23 cellular contexts compared by ENCODE assay signal in the genomic region with DNA sequence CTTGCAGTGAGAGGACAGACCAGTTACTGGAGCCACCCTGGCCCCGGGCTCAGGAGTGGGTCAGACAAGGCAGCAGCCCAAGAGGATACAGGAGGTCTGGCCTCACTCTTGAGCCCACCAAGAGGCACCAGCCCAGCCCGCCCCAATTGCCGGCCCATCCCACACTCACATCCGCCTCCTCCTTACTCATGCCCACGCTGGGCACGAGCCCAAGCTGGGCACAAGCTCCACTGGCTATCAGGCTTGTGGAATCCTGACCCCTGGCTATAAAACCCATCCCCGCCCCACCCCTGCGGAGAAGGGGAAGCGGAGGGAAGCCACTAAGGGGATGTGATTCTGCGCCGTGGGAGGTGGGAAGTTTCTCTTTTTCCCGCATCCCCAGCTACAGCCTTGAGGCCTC. TPM values are rescaled to one million over a fixed set of nuclear protein-coding genes. Genes with fewer than 3 reads are reported as not detected.
DNase-seq lines count a peak whose midpoint lies in the region; ATAC-seq and TF ChIP-seq lines count a peak whose summit lies in the region.
"Had no signal": no experiment of that assay in that cellular context is flagged by ENCODE, and none has a peak within 500 bp of the region (broad histone marks: within the 10 kb centered on the region; RNA-seq: fewer than 3 reads in every experiment).

No MANE protein-coding gene starts in this region.

- intact Hi-C loops in dorsolateral prefrontal cortex (cut with DNase I): no loop called here
- intact Hi-C loops in stomach (cut with DNase I; ENCODE audit: low total_unique reads): no loop called here
- intact Hi-C loops in uterus (cut with DNase I; ENCODE audit: low total_unique reads): no loop called here

- TF ChIP-seq CTCF in dorsolateral prefrontal cortex (IDR thresholded peaks at IDR 0.05 in 54 of 56, conservative IDR thresholded peaks at IDR 0.05 in 2 of 56; ENCODE audit: low read depth in 1 of 56, partially characterized antibody in 56 of 56) (peak in 7 of 56 donors; percentile 11 to 47 (median 23)), stomach (IDR thresholded peaks at IDR 0.05) (no peak), uterus (IDR thresholded peaks at IDR 0.05) (no peak)

- H3K4me3 ChIP-seq in dorsolateral prefrontal cortex: peak overlapping the region in 1 of 59 donors; percentile 26
- no peak overlapping the region for H3K4me3 ChIP-seq in stomach
- H3K4me3 ChIP-seq in uterus: no peak overlapping the region
- H3K4me3 ChIP-seq: smooth muscle cell had no signal

- H3K4me1 ChIP-seq in stomach (peaks cover 0 to 85% (median 46%) of the 10 kb centered on the region in 4 donors), uterus (peaks cover 0 to 14% of the 10 kb centered on the region in 2 donors)
- H3K4me1 ChIP-seq: parathyroid adenoma had no signal

- ATAC-seq in GM18861 (IDR thresholded peaks at IDR 0.05; ENCODE audit: unreplicated experiment): no peak
- ATAC-seq: naive thymus-derived CD8-positive, alpha-beta T cell had no signal

- H3K36me3 ChIP-seq in stomach (no peaks in the 10 kb centered on the region), uterus (no peaks in the 10 kb centered on the region)

- TF ChIP-seq POLR2A in stomach (IDR thresholded peaks at IDR 0.05) (no peak), uterus (IDR thresholded peaks at IDR 0.05) (no peak)

- H3K27ac ChIP-seq in dorsolateral prefrontal cortex (peak overlapping the region; percentile 23 to 99 (median 95)), layer of hippocampus (ENCODE audit: low read depth, low read length) (peak overlapping the region; percentile 58), stomach (peak overlapping the region in 4 of 5 donors; percentile 33 to 89 (median 68)), uterus (no peak overlapping the region)
- H3K27ac ChIP-seq: parathyroid adenoma had no signal

- TF ChIP-seq EP300 in stomach (IDR thresholded peaks at IDR 0.05): no peak

- 72 to 87% (median 81%) methylated on average over 12 of the region's 12 CpGs for WGBS in stomach, 5 donors

- H3K9me3 ChIP-seq in stomach (no peaks in the 10 kb centered on the region), uterus (no peaks in the 10 kb centered on the region)

- DNase-seq in LoVo (ENCODE audit: low spot score) (peak; percentile 33), dorsolateral prefrontal cortex (peak in 3 of 10 donors; percentile 63 to 77 (median 71)), stomach (no peak), NCI-H2196 treated with DMSO at 0.1 percent for 48 hours (lab: John Stamatoyannopoulos, UW; ENCODE audit: unreplicated experiment) (no peak), uterus (no peak), dedifferentiated amniotic fluid mesenchymal stem cell (ENCODE audit: extremely low spot score) (no peak)
- DNase-seq: activated CD4-positive, alpha-beta T cell treated with anti-CD3 and anti-CD28 coated beads, Interleukin-2, amount 10 ng/mL, durations not matched to agents 7 days and 5 days; activated CD8-positive, alpha-beta memory T cell treated with anti-CD3 and anti-CD28 coated beads, Interleukin-2, amount 50 U/mL, for 48 hours; activated effector memory CD4-positive, alpha-beta T cell treated with Interleukin-2 at 50 U/mL for 16 hours; CD8-positive, alpha-beta memory T cell; central memory CD4-positive, alpha-beta T cell; effector CD8-positive, alpha-beta T cell; immature natural killer cell; Kasumi-1; naive thymus-derived CD8-positive, alpha-beta T cell; NCI-H1417 treated with DMSO at 0.1 percent for 48 hours; NCI-H526; stimulated activated CD4-positive, alpha-beta T cell treated with anti-CD3 and anti-CD28 coated beads, Interleukin-4, amount 100 ng/mL, for 4 hours; SW 1271 had no signal

- H3K27me3 ChIP-seq in dorsolateral prefrontal cortex (no peaks in the 10 kb centered on the region), layer of hippocampus (ENCODE audit: control insufficient read depth, insufficient read depth, low read length) (no peaks in the 10 kb centered on the region), stomach (peaks cover 0 to 6% (median 0%) of the 10 kb centered on the region in 3 donors), uterus (no peaks in the 10 kb centered on the region)

RNA-seq across cellular contexts. Expression of a gene that starts 25.9 kb away (rescaled TPM):
- 10 to 100 TPM; 54.5 to 98.2 (median 76.9) TPM for total RNA-seq in dorsolateral prefrontal cortex
- total RNA-seq in stomach: 10 to 100 TPM in 4 of 5 donors, 1 to 10 TPM in 1; 6.1 to 79.9 (median 28.3) TPM
- polyA plus RNA-seq in stomach: 10 to 100 TPM in 1 of 3 donors, 1 to 10 TPM in 2; 1.8 to 13.1 (median 2.7) TPM
- 10 to 100 TPM; 21.1 to 43.5 (median 34.7) TPM for total RNA-seq in uterus
- total RNA-seq: activated CD4-positive, alpha-beta T cell treated with anti-CD3 and anti-CD28 coated beads, Interleukin-2, amount 10 ng/mL, durations not matched to agents 7 days and 5 days; naive thymus-derived CD8-positive, alpha-beta T cell had no signal

Comparison
In these comparisons a context has a peak if more than half of its experiments do, and no peak if none do; other contexts are left out.
1. H3K27ac ChIP-seq: peak in dorsolateral prefrontal cortex (59 of 59), layer of hippocampus (single experiment) and stomach (4 of 5); none in uterus (0 of 2).